ENCODE assay signal across 15 cellular contexts in genomic region chr17:81458628-81459027, GRCh38.
"Had no signal": no experiment of that assay in that cellular context is flagged by ENCODE, and none has a peak within 500 bp of the region (broad histone marks: within the 10 kb centered on the region; RNA-seq: fewer than 3 reads in every experiment).

No MANE protein-coding gene starts in this region.

- H3K9me3 Mint-ChIP-seq: naive thymus-derived CD4-positive, alpha-beta T cell; nephron progenitor cell; stimulated activated memory B cell treated with anti-CD40 and anti-IgM and Interleukin-4, amounts not matched to agents 10 μg/mL and 1 μg/mL and 100 μg/mL, for 72 hours; stimulated activated naive CD8-positive, alpha-beta T cell treated with anti-CD3 and anti-CD28 coated beads, Interleukin-15, Interleukin-2, amounts not matched to agents 100 ng/mL and 50 ng/mL, for 24 hours had no signal

- H3K4me1 ChIP-seq: psoas muscle, right lobe of liver, tibial artery, uterus had no signal

- H3K36me3 Mint-ChIP-seq: naive thymus-derived CD4-positive, alpha-beta T cell; stimulated activated memory B cell treated with anti-CD40 and anti-IgM and Interleukin-4, amounts not matched to agents 10 μg/mL and 1 μg/mL and 100 μg/mL, for 72 hours had no signal

- H3K27ac ChIP-seq: neutrophil, psoas muscle, right lobe of liver, tibial artery, uterus had no signal

- H3K4me3 Mint-ChIP-seq: naive thymus-derived CD4-positive, alpha-beta T cell; nephron progenitor cell; stimulated activated memory B cell treated with anti-CD40 and anti-IgM and Interleukin-4, amounts not matched to agents 10 μg/mL and 1 μg/mL and 100 μg/mL, for 72 hours; stimulated activated naive CD8-positive, alpha-beta T cell treated with anti-CD3 and anti-CD28 coated beads, Interleukin-15, Interleukin-2, amounts not matched to agents 100 ng/mL and 50 ng/mL, for 24 hours had no signal

- H3K27ac Mint-ChIP-seq: naive thymus-derived CD4-positive, alpha-beta T cell; nephron progenitor cell; stimulated activated memory B cell treated with anti-CD40 and anti-IgM and Interleukin-4, amounts not matched to agents 10 μg/mL and 1 μg/mL and 100 μg/mL, for 72 hours; stimulated activated naive CD8-positive, alpha-beta T cell treated with anti-CD3 and anti-CD28 coated beads, Interleukin-15, Interleukin-2, amounts not matched to agents 100 ng/mL and 50 ng/mL, for 24 hours had no signal

- H3K36me3 ChIP-seq: right lobe of liver, uterus had no signal

- H3K27me3 ChIP-seq: neutrophil, right lobe of liver, tibial artery, upper lobe of left lung, uterus had no signal

- H3K4me3 ChIP-seq: psoas muscle, right lobe of liver, tibial artery, uterus had no signal

- DNase-seq: effector memory CD4-positive, alpha-beta T cell; naive thymus-derived CD4-positive, alpha-beta T cell; nephron progenitor cell; psoas muscle; retina; right lobe of liver; stimulated activated CD4-positive, alpha-beta T cell treated with anti-CD3 and anti-CD28 coated beads, Interleukin-15, amount 100 ng/mL, for 24 hours; stimulated activated CD4-positive, alpha-beta T cell treated with anti-CD3 and anti-CD28 coated beads, Interleukin-1b, Interleukin-23, amount 100 ng/mL, for 48 hours; stimulated activated CD4-positive, alpha-beta T cell treated with anti-CD3 and anti-CD28 coated beads, Interleukin-4, amount 100 ng/mL, for 24 hours; tibial artery; uterus had no signal

- ATAC-seq: naive thymus-derived CD4-positive, alpha-beta T cell; stimulated activated memory B cell treated with anti-CD40 and anti-IgM and Interleukin-4, amounts not matched to agents 10 μg/mL and 1 μg/mL and 100 μg/mL, for 72 hours had no signal

- H3K27me3 Mint-ChIP-seq: stimulated activated naive CD8-positive, alpha-beta T cell treated with anti-CD3 and anti-CD28 coated beads, Interleukin-15, Interleukin-2, amounts not matched to agents 100 ng/mL and 50 ng/mL, for 24 hours had no signal

- H3K9me3 ChIP-seq: neutrophil, psoas muscle, right lobe of liver, tibial artery, upper lobe of left lung, uterus had no signal
